Comparison of ENCODE assay signal across 10 cellular contexts in genomic region chr6:107658920-107659879, GRCh38.
DNase-seq lines count a peak whose midpoint lies in the region; ATAC-seq and TF ChIP-seq lines count a peak whose summit lies in the region.
"Had no signal": no experiment of that assay in that cellular context is flagged by ENCODE, and none has a peak within 500 bp of the region (broad histone marks: within the 10 kb centered on the region; RNA-seq: fewer than 3 reads in every experiment).

No MANE protein-coding gene starts in this region.

- no peaks in the 10 kb centered on the region for H3K27me3 ChIP-seq in IMR-90 (ENCODE audit: control insufficient read depth, insufficient read depth, low read length)
- no peaks in the 10 kb centered on the region for H3K27me3 ChIP-seq in OCI-LY1 (ENCODE audit: insufficient read depth, low read length)
- no peaks in the 10 kb centered on the region for H3K27me3 ChIP-seq in fibroblast of lung (ENCODE audit: control insufficient read depth, insufficient read depth, low read length)
- no peaks in the 10 kb centered on the region for H3K27me3 ChIP-seq in left ventricle myocardium inferior (ENCODE audit: low read depth)

- CTCF ChIA-PET in IMR-90 (lab: Yijun Ruan, JAX) = interaction anchor here (1.5 kb wide), 1 partner anchor 341 kb away, joined by 3 read pairs; no protein-coding TSS in a partner anchor

- peak overlapping the region; percentile 85 for H2BK120ac ChIP-seq in IMR-90 (ENCODE audit: low read depth, low read length)

- TF ChIP-seq POLR2A in IMR-90 (IDR thresholded peaks at IDR 0.05; ENCODE audit: low read depth, low read length) = no peak

- peak overlapping the region; percentile 71; the same call in 1 of the 2 replicates for H3K27ac ChIP-seq in IMR-90 (ENCODE audit: insufficient read depth, low read length)
- H3K27ac ChIP-seq in OCI-LY1 (ENCODE audit: low read depth, low read length, poor library complexity, severe bottlenecking) = peak overlapping the region; percentile 95
- peak overlapping the region; percentile 72 for H3K27ac ChIP-seq in fibroblast of lung (ENCODE audit: insufficient read depth, low read length)
- no peak overlapping the region for H3K27ac ChIP-seq in left ventricle myocardium inferior (replicated peaks)
- H3K27ac ChIP-seq in substantia nigra (ENCODE audit: low read depth, low read length, poor library complexity, severe bottlenecking) = no peak overlapping the region

- WGBS in IMR-90 (ENCODE audit: extremely low coverage in 2 of 2, insufficient read length in 1 of 2), 2 experiments = 88% methylated on average over 5 of the region's 18 CpGs; no CpG with 5 or more reads in 1 of the 2 experiments

- no peaks in the 10 kb centered on the region; the same call in 1 of the 2 replicates for H3F3A ChIP-seq in OCI-LY1 (ENCODE audit: insufficient read depth, low read length)

- no peak overlapping the region for H3K56ac ChIP-seq in IMR-90 (ENCODE audit: extremely low read depth, insufficient read depth, low read length)

- peak overlapping the region; percentile 65; the same call in 1 of the 2 replicates for H3K14ac ChIP-seq in IMR-90 (replicated peaks; ENCODE audit: low read depth, low read length)

- H3K4me2 ChIP-seq in IMR-90 (ENCODE audit: low read depth, low read length) (peak overlapping the region; percentile 75), OCI-LY1 (ENCODE audit: low read length) (peak overlapping the region; percentile 81), fibroblast of lung (ENCODE audit: extremely low read depth, insufficient read depth, low read length) (peak overlapping the region; percentile 84)

- H2BK5ac ChIP-seq in IMR-90 (ENCODE audit: low read depth, low read length, poor library complexity, severe bottlenecking) = peak overlapping the region; percentile 32

- H3K4me3 ChIP-seq in IMR-90 (ENCODE audit: insufficient read depth, low read depth, low read length) = no peak overlapping the region; the same call in 1 of the 2 replicates
- peak overlapping the region; percentile 64 for H3K4me3 ChIP-seq in OCI-LY1 (ENCODE audit: low read depth, low read length, poor library complexity, severe bottlenecking)
- H3K4me3 ChIP-seq in fibroblast of lung (replicated peaks in 1 of 4; ENCODE audit: control extremely low read depth in 1 of 4, insufficient read depth in 1 of 4, low read depth in 3 of 4, low read length in 4 of 4) = peak overlapping the region in 3 of 4 experiments; percentile 4 to 20 (median 7)
- no peak overlapping the region for H3K4me3 ChIP-seq in left ventricle myocardium inferior

- H2BK20ac ChIP-seq in IMR-90 (ENCODE audit: low read depth, low read length) = peak overlapping the region; percentile 82; the same call in 1 of the 2 replicates

- H3K23ac ChIP-seq in IMR-90 (ENCODE audit: low read depth, low read length) = peak overlapping the region; percentile 77

- peak overlapping the region; percentile 1 to 46; a peak in 2 of 4 replicates for H4K8ac ChIP-seq in IMR-90 (ENCODE audit: low read depth in 2 of 2, low read length in 2 of 2)

- peaks cover 27% of the 10 kb centered on the region for H3K4me1 ChIP-seq in IMR-90 (ENCODE audit: control insufficient read depth, insufficient read depth, low read length)
- H3K4me1 ChIP-seq in OCI-LY1 (ENCODE audit: insufficient read depth, low read length, severe bottlenecking) = peaks cover 62% of the 10 kb centered on the region
- peaks cover 17% of the 10 kb centered on the region for H3K4me1 ChIP-seq in fibroblast of lung (ENCODE audit: control insufficient read depth, extremely low read depth, insufficient read depth, low read length)
- peaks cover 44% of the 10 kb centered on the region for H3K4me1 ChIP-seq in left ventricle myocardium inferior

- POLR2A ChIA-PET in IMR-90 (lab: Charles Lee; ENCODE audit: unreplicated experiment) = no interaction called here

- TF ChIP-seq RAD21 in IMR-90 (IDR thresholded peaks at IDR 0.05; ENCODE audit: low read length) = no peak

- H3K36me3 ChIP-seq in IMR-90 (ENCODE audit: control insufficient read depth, insufficient read depth, low read length) (no peaks in the 10 kb centered on the region), OCI-LY1 (ENCODE audit: insufficient read depth, low read length) (peaks cover 12% of the 10 kb centered on the region), fibroblast of lung (ENCODE audit: control insufficient read depth, insufficient read depth, low read length) (peaks cover 3% of the 10 kb centered on the region), left ventricle myocardium inferior (no peaks in the 10 kb centered on the region)

- intact Hi-C loops in IMR-90 (cut with micrococcal nuclease) = loop anchor here (1.0 to 5.0 kb wide), 3 partner anchors 169 to 527 kb away; partner anchors contain the start of gene SOBP
- intact Hi-C loops in posterior vena cava (cut with DNase I) = no loop called here
- intact Hi-C loops in left ventricle myocardium inferior (cut with micrococcal nuclease) = no loop called here
- intact Hi-C loops in activated T-helper 1 cell treated with anti-CD3 and anti-CD28 coated beads, Interleukin-12 subunit alpha, Interleukin-12 subunit beta, Interleukin-2, Interleukin-4 antibody, amounts not matched to agents 30 ng/mL and 10 ng/mL and 1 ng/mL, durations not matched to agents 14 hours and 24 hours and 36 hours (cut with micrococcal nuclease) = loop anchor here (5.0 to 10.0 kb wide), 2 partner anchors 202 to 344 kb away; partner anchors contain the start of gene PDSS2

- peak overlapping the region; percentile 12 for H4K91ac ChIP-seq in IMR-90 (ENCODE audit: insufficient read depth, low read depth, low read length)

- H2AFZ ChIP-seq in IMR-90 (replicated peaks; ENCODE audit: low read length, poor library complexity) (no peak overlapping the region), OCI-LY1 (ENCODE audit: low read length) (no peak overlapping the region), fibroblast of lung (ENCODE audit: low read length) (no peak overlapping the region)

- H3K27me3 Mint-ChIP-seq in activated T-helper 1 cell treated with anti-CD3 and anti-CD28 coated beads, Interleukin-12 subunit alpha, Interleukin-12 subunit beta, Interleukin-2, Interleukin-4 antibody, amounts not matched to agents 30 ng/mL and 10 ng/mL and 1 ng/mL, durations not matched to agents 14 hours and 24 hours and 36 hours (ENCODE audit: insufficient read depth) = peaks cover 18% of the 10 kb centered on the region

- no peaks in the 10 kb centered on the region for H3K9me3 Mint-ChIP-seq in activated T-helper 1 cell treated with anti-CD3 and anti-CD28 coated beads, Interleukin-12 subunit alpha, Interleukin-12 subunit beta, Interleukin-2, Interleukin-4 antibody, amounts not matched to agents 30 ng/mL and 10 ng/mL and 1 ng/mL, durations not matched to agents 14 hours and 24 hours and 36 hours

- peak overlapping the region; percentile 25; the same call in 1 of the 3 replicates for H2BK15ac ChIP-seq in IMR-90 (ENCODE audit: low read depth, low read length)

- peak overlapping the region; percentile 56; the same call in 1 of the 2 replicates for H2AK5ac ChIP-seq in IMR-90 (ENCODE audit: low read depth, low read length)

- no TSS peak for BruUV-seq in IMR-90 (replicated peaks; lab: Mats Ljungman, UMichigan)

- no peak for TF ChIP-seq CTCF in IMR-90 (conservative IDR thresholded peaks at IDR 0.05; ENCODE audit: low read depth, low read length)
- TF ChIP-seq CTCF in OCI-LY1 (IDR thresholded peaks at IDR 0.05; ENCODE audit: low read length) = no peak
- peak in 1 of 2 donors; percentile 20 for TF ChIP-seq CTCF in fibroblast of lung (conservative IDR thresholded peaks at IDR 0.05 in 1 of 2, IDR thresholded peaks at IDR 0.05 in 1 of 2; ENCODE audit: low read depth in 1 of 2, low read length in 2 of 2)
- no peak for TF ChIP-seq CTCF in left ventricle myocardium inferior (IDR thresholded peaks at IDR 0.05; ENCODE audit: borderline replicate concordance)

- no peak overlapping the region for H3K27ac Mint-ChIP-seq in activated T-helper 1 cell treated with anti-CD3 and anti-CD28 coated beads, Interleukin-12 subunit alpha, Interleukin-12 subunit beta, Interleukin-2, Interleukin-4 antibody, amounts not matched to agents 30 ng/mL and 10 ng/mL and 1 ng/mL, durations not matched to agents 14 hours and 24 hours and 36 hours

- no peak overlapping the region for H3K4me3 Mint-ChIP-seq in activated T-helper 1 cell treated with anti-CD3 and anti-CD28 coated beads, Interleukin-12 subunit alpha, Interleukin-12 subunit beta, Interleukin-2, Interleukin-4 antibody, amounts not matched to agents 30 ng/mL and 10 ng/mL and 1 ng/mL, durations not matched to agents 14 hours and 24 hours and 36 hours

- H3K79me2 ChIP-seq in OCI-LY1 (ENCODE audit: insufficient read depth, low read length) = no peaks in the 10 kb centered on the region
- no peaks in the 10 kb centered on the region for H3K79me2 ChIP-seq in fibroblast of lung (ENCODE audit: control insufficient read depth, insufficient read depth, low read length)

- DNase-seq in COLO829 (ENCODE audit: low spot score) = peak; percentile 26
- peak; percentile 69 for DNase-seq in IMR-90
- peak; percentile 40 to 76 for DNase-seq in fibroblast of lung (ENCODE audit: low read depth in 2 of 2)
- DNase-seq in posterior vena cava (ENCODE audit: low spot score) = no peak
- DNase-seq in left ventricle myocardium inferior = no peak
- no peak for DNase-seq in activated T-helper 1 cell treated with anti-CD3 and anti-CD28 coated beads, Interleukin-12 subunit alpha, Interleukin-12 subunit beta, Interleukin-2, Interleukin-4 antibody, amounts not matched to agents 30 ng/mL and 10 ng/mL and 1 ng/mL, durations not matched to agents 14 hours and 24 hours and 36 hours (ENCODE audit: low spot score)
- DNase-seq in substantia nigra (lab: John Stamatoyannopoulos, UW) = no peak
- DNase-seq: activated CD4-positive, alpha-beta T cell treated with anti-CD3 and anti-CD28 coated beads, Interleukin-2, amount 50 U/mL, for 4 hours; NCI-H226 had no signal

- H3K9ac ChIP-seq in IMR-90 (ENCODE audit: low read depth, low read length) (peak overlapping the region; percentile 4; the same call in 1 of the 2 replicates), OCI-LY1 (ENCODE audit: low read length) (peak overlapping the region; percentile 73), fibroblast of lung (ENCODE audit: insufficient read depth, low read length) (no peak overlapping the region)

- peak; percentile 38 for ATAC-seq in IMR-90 (ENCODE audit: low read depth)

- peaks cover 9% of the 10 kb centered on the region for H3K9me1 ChIP-seq in IMR-90 (ENCODE audit: insufficient read depth, low read length)

- H3K36me3 Mint-ChIP-seq in activated T-helper 1 cell treated with anti-CD3 and anti-CD28 coated beads, Interleukin-12 subunit alpha, Interleukin-12 subunit beta, Interleukin-2, Interleukin-4 antibody, amounts not matched to agents 30 ng/mL and 10 ng/mL and 1 ng/mL, durations not matched to agents 14 hours and 24 hours and 36 hours (ENCODE audit: low read depth) = no peaks in the 10 kb centered on the region

- H3K4me1 Mint-ChIP-seq in activated T-helper 1 cell treated with anti-CD3 and anti-CD28 coated beads, Interleukin-12 subunit alpha, Interleukin-12 subunit beta, Interleukin-2, Interleukin-4 antibody, amounts not matched to agents 30 ng/mL and 10 ng/mL and 1 ng/mL, durations not matched to agents 14 hours and 24 hours and 36 hours (ENCODE audit: low read depth) = peaks cover 35% of the 10 kb centered on the region

- H3K79me1 ChIP-seq in IMR-90 (ENCODE audit: low read depth in 1 of 2, low read length in 2 of 2) = peaks cover 0 to 2% of the 10 kb centered on the region in 2 experiments; a peak in 1 of 4 replicates

- peak overlapping the region; percentile 63 for H3K18ac ChIP-seq in IMR-90 (ENCODE audit: low read depth, low read length)

- in situ Hi-C loops in IMR-90 (cut with MboI; ENCODE audit: low sequenced_read_pairs) = no loop called here

- H3K4ac ChIP-seq in IMR-90 (ENCODE audit: low read depth, low read length) = peak overlapping the region; percentile 74

- peak overlapping the region; percentile 27 for H4K5ac ChIP-seq in IMR-90 (ENCODE audit: low read depth, low read length)

- no peaks in the 10 kb centered on the region for H3K9me2 ChIP-seq in OCI-LY1 (ENCODE audit: low read depth, low read length)

- dilution Hi-C loops in IMR-90 (cut with HindIII; ENCODE audit: low sequenced_read_pairs, unreplicated experiment) = no loop called here

- peak overlapping the region; percentile 5 for H2AK9ac ChIP-seq in IMR-90 (replicated peaks; ENCODE audit: low read depth, low read length, poor library complexity)

- H3K9me3 ChIP-seq in IMR-90 (ENCODE audit: control insufficient read depth, insufficient read depth, low read length) = no peaks in the 10 kb centered on the region
- no peaks in the 10 kb centered on the region for H3K9me3 ChIP-seq in OCI-LY1 (ENCODE audit: low read length)
- H3K9me3 ChIP-seq in fibroblast of lung (ENCODE audit: control insufficient read depth, insufficient read depth, low read depth, low read length) = no peaks in the 10 kb centered on the region
- H3K9me3 ChIP-seq in left ventricle myocardium inferior (replicated peaks) = no peaks in the 10 kb centered on the region

- H4K20me1 ChIP-seq in IMR-90 (ENCODE audit: insufficient read depth, low read length) (peaks cover 6% of the 10 kb centered on the region; the same call in 1 of the 2 replicates), OCI-LY1 (ENCODE audit: insufficient read depth, low read length) (no peaks in the 10 kb centered on the region), fibroblast of lung (ENCODE audit: control insufficient read depth, extremely low read depth, insufficient read depth, low read length) (no peaks in the 10 kb centered on the region)

Comparison
In these comparisons a context has a peak if more than half of its experiments do, and no peak if none do; other contexts are left out.
1. DNase-seq: peak in COLO829 (single experiment), IMR-90 (single experiment) and fibroblast of lung (2 of 2); none in posterior vena cava (single experiment), left ventricle myocardium inferior (single experiment), activated T-helper 1 cell treated with anti-CD3 and anti-CD28 coated beads, Interleukin-12 subunit alpha, Interleukin-12 subunit beta, Interleukin-2, Interleukin-4 antibody, amounts not matched to agents 30 ng/mL and 10 ng/mL and 1 ng/mL, durations not matched to agents 14 hours and 24 hours and 36 hours (single experiment) and substantia nigra (0 of 49).
2. H3K27ac ChIP-seq: peak in IMR-90 (single experiment), OCI-LY1 (single experiment) and fibroblast of lung (single experiment); none in left ventricle myocardium inferior (single experiment) and substantia nigra (single experiment).
3. H3K4me3 ChIP-seq: peak in OCI-LY1 (single experiment) and fibroblast of lung (3 of 4); none in IMR-90 (single experiment) and left ventricle myocardium inferior (single experiment).
4. intact Hi-C loops: an anchor here in IMR-90 (1.0 to 5.0 kb wide) and activated T-helper 1 cell treated with anti-CD3 and anti-CD28 coated beads, Interleukin-12 subunit alpha, Interleukin-12 subunit beta, Interleukin-2, Interleukin-4 antibody, amounts not matched to agents 30 ng/mL and 10 ng/mL and 1 ng/mL, durations not matched to agents 14 hours and 24 hours and 36 hours (5.0 to 10.0 kb wide); none called in posterior vena cava and left ventricle myocardium inferior.
5. Peak in every context shown above with its lines, with median percentiles within 50 percentile points of each other: H3K4me2 ChIP-seq.